Comparison of ENCODE assay signal across 15 cellular contexts in the genomic region with DNA sequence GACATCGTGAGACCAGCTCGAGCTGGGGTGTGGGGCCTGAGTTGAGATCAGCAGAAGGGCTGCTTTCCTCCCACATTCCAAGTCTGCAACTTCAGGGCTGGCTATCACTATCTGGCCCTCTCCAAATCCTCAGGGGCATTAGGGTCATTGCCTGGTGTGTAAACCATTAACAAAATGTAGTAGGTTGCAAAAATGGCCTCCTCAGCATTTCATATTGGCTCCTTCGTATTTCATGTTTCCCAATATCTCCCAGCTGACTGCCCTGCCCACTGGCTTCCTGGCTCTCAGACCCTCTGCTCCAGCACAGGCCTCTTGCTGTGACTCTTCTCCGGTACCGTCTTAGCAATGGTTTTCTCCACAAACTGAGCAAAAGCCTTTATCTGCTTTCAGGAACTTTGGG.
DNase-seq lines count a peak whose midpoint lies in the region; ATAC-seq and TF ChIP-seq lines count a peak whose summit lies in the region.
"Had no signal": no experiment of that assay in that cellular context is flagged by ENCODE, and none has a peak within 500 bp of the region (broad histone marks: within the 10 kb centered on the region; RNA-seq: fewer than 3 reads in every experiment).

No MANE protein-coding gene starts in this region.

- H3K4me3 ChIP-seq in left ventricle myocardium inferior, result no peak overlapping the region
- H3K4me3 ChIP-seq in right lobe of liver, result no peak overlapping the region
- H3K4me3 ChIP-seq in CD8-positive, alpha-beta T cell (ENCODE audit: low read depth, low read length), result no peak overlapping the region
- H3K4me3 ChIP-seq: BLaER1 had no signal

- no peaks in the 10 kb centered on the region for H3K27me3 Mint-ChIP-seq in activated T-helper 1 cell treated with anti-CD3 and anti-CD28 coated beads, Interleukin-12 subunit alpha, Interleukin-12 subunit beta, Interleukin-2, Interleukin-4 antibody, amounts not matched to agents 30 ng/mL and 10 ng/mL and 1 ng/mL, durations not matched to agents 14 hours and 24 hours and 36 hours (ENCODE audit: insufficient read depth)
- peaks cover 2% of the 10 kb centered on the region for H3K27me3 Mint-ChIP-seq in CD8-positive, alpha-beta T cell (ENCODE audit: low read depth)

- TF ChIP-seq CTCF in left ventricle myocardium inferior (IDR thresholded peaks at IDR 0.05; ENCODE audit: borderline replicate concordance), result no peak
- TF ChIP-seq CTCF in right lobe of liver (IDR thresholded peaks at IDR 0.05), result no peak
- no peak for TF ChIP-seq CTCF in CD8-positive, alpha-beta T cell (IDR thresholded peaks at IDR 0.05)

- peak overlapping the region; percentile 60 for H3K27ac ChIP-seq in left ventricle myocardium inferior (replicated peaks)
- H3K27ac ChIP-seq in right lobe of liver, result peak overlapping the region in 1 of 3 donors; percentile 42
- no peak overlapping the region for H3K27ac ChIP-seq in CD8-positive, alpha-beta T cell (ENCODE audit: low read depth, low read length)
- H3K27ac ChIP-seq: BLaER1, HL-60 had no signal

- CTCF ChIA-PET in CD8-positive, alpha-beta T cell (lab: Charles Lee), result no interaction called here

- H3K4me3 Mint-ChIP-seq in activated T-helper 1 cell treated with anti-CD3 and anti-CD28 coated beads, Interleukin-12 subunit alpha, Interleukin-12 subunit beta, Interleukin-2, Interleukin-4 antibody, amounts not matched to agents 30 ng/mL and 10 ng/mL and 1 ng/mL, durations not matched to agents 14 hours and 24 hours and 36 hours, result no peak overlapping the region
- H3K4me3 Mint-ChIP-seq in CD8-positive, alpha-beta T cell, result no peak overlapping the region

- H3K4me1 Mint-ChIP-seq in activated T-helper 1 cell treated with anti-CD3 and anti-CD28 coated beads, Interleukin-12 subunit alpha, Interleukin-12 subunit beta, Interleukin-2, Interleukin-4 antibody, amounts not matched to agents 30 ng/mL and 10 ng/mL and 1 ng/mL, durations not matched to agents 14 hours and 24 hours and 36 hours (ENCODE audit: low read depth), result peaks cover 59% of the 10 kb centered on the region
- H3K4me1 Mint-ChIP-seq in CD8-positive, alpha-beta T cell (ENCODE audit: low read depth), result peaks cover 17% of the 10 kb centered on the region

- intact Hi-C loops in Right ventricle myocardium inferior (cut with DNase I) (no loop called here), cardiac septum (cut with DNase I) (no loop called here), left ventricle myocardium inferior (cut with micrococcal nuclease) (no loop called here), right lobe of liver (cut with DNase I) (no loop called here)
- intact Hi-C loops in activated T-helper 1 cell treated with anti-CD3 and anti-CD28 coated beads, Interleukin-12 subunit alpha, Interleukin-12 subunit beta, Interleukin-2, Interleukin-4 antibody, amounts not matched to agents 30 ng/mL and 10 ng/mL and 1 ng/mL, durations not matched to agents 14 hours and 24 hours and 36 hours (cut with micrococcal nuclease), result no loop called here
- intact Hi-C loops in CD8-positive, alpha-beta T cell (cut with DNase I, micrococcal nuclease), result no loop called here

- WGBS in right lobe of liver (ENCODE audit: insufficient coverage, low coverage, low lambda C conversion rate, missing lambda C conversion rate), result 50% methylated on average over 3 of the region's 5 CpGs

- no peaks in the 10 kb centered on the region for H3K27me3 ChIP-seq in left ventricle myocardium inferior (ENCODE audit: low read depth)
- H3K27me3 ChIP-seq in right lobe of liver, result no peaks in the 10 kb centered on the region
- H3K27me3 ChIP-seq in CD8-positive, alpha-beta T cell (ENCODE audit: insufficient read depth, low read length), result no peaks in the 10 kb centered on the region
- H3K27me3 ChIP-seq: BLaER1 had no signal

- H3K36me3 Mint-ChIP-seq in activated T-helper 1 cell treated with anti-CD3 and anti-CD28 coated beads, Interleukin-12 subunit alpha, Interleukin-12 subunit beta, Interleukin-2, Interleukin-4 antibody, amounts not matched to agents 30 ng/mL and 10 ng/mL and 1 ng/mL, durations not matched to agents 14 hours and 24 hours and 36 hours (ENCODE audit: low read depth), result peaks cover 41% of the 10 kb centered on the region
- no peaks in the 10 kb centered on the region for H3K36me3 Mint-ChIP-seq in CD8-positive, alpha-beta T cell

- H3K4me1 ChIP-seq in left ventricle myocardium inferior (peaks cover 10% of the 10 kb centered on the region), right lobe of liver (peaks cover 0 to 10% (median 0%) of the 10 kb centered on the region in 4 donors)
- peaks cover 11% of the 10 kb centered on the region for H3K4me1 ChIP-seq in CD8-positive, alpha-beta T cell (ENCODE audit: insufficient read depth, low read length)

- ATAC-seq in Right ventricle myocardium inferior (peak; percentile 55), right lobe of liver (peak; percentile 35 to 78 (median 68))
- ATAC-seq in CD8-positive, alpha-beta T cell, result no peak
- ATAC-seq: HCT116 had no signal

- peak overlapping the region; percentile 24 for H3K27ac Mint-ChIP-seq in activated T-helper 1 cell treated with anti-CD3 and anti-CD28 coated beads, Interleukin-12 subunit alpha, Interleukin-12 subunit beta, Interleukin-2, Interleukin-4 antibody, amounts not matched to agents 30 ng/mL and 10 ng/mL and 1 ng/mL, durations not matched to agents 14 hours and 24 hours and 36 hours
- no peak overlapping the region for H3K27ac Mint-ChIP-seq in CD8-positive, alpha-beta T cell

- peaks cover 14% of the 10 kb centered on the region for H3K9me3 ChIP-seq in left ventricle myocardium inferior (replicated peaks)
- no peaks in the 10 kb centered on the region for H3K9me3 ChIP-seq in right lobe of liver
- no peaks in the 10 kb centered on the region for H3K9me3 ChIP-seq in CD8-positive, alpha-beta T cell (ENCODE audit: low read length)
- H3K9me3 ChIP-seq: BLaER1 had no signal

- TF ChIP-seq POLR2A in right lobe of liver (IDR thresholded peaks at IDR 0.05), result no peak

- H3K9me3 Mint-ChIP-seq in activated T-helper 1 cell treated with anti-CD3 and anti-CD28 coated beads, Interleukin-12 subunit alpha, Interleukin-12 subunit beta, Interleukin-2, Interleukin-4 antibody, amounts not matched to agents 30 ng/mL and 10 ng/mL and 1 ng/mL, durations not matched to agents 14 hours and 24 hours and 36 hours, result no peaks in the 10 kb centered on the region
- no peaks in the 10 kb centered on the region for H3K9me3 Mint-ChIP-seq in CD8-positive, alpha-beta T cell

- POLR2A ChIA-PET in CD8-positive, alpha-beta T cell (lab: Charles Lee), result interaction anchor here (0.6 kb wide), 1 partner anchor 39 kb away, joined by 3 read pairs; no protein-coding TSS in a partner anchor

- no peak for DNase-seq in Right ventricle myocardium inferior (ENCODE audit: missing footprints)
- DNase-seq in cardiac septum (ENCODE audit: low spot score), result no peak
- DNase-seq in activated T-helper 1 cell treated with anti-CD3 and anti-CD28 coated beads, Interleukin-12 subunit alpha, Interleukin-12 subunit beta, Interleukin-2, Interleukin-4 antibody, amounts not matched to agents 30 ng/mL and 10 ng/mL and 1 ng/mL, durations not matched to agents 14 hours and 24 hours and 36 hours (ENCODE audit: low spot score), result no peak
- DNase-seq in left ventricle myocardium inferior, result no peak
- no peak for DNase-seq in right lobe of liver
- DNase-seq in activated T-cell treated with anti-CD3 and anti-CD28 coated beads for 4 hours, result no peak
- no peak for DNase-seq in SW480 (ENCODE audit: low spot score)
- no peak for DNase-seq in CD8-positive, alpha-beta T cell
- DNase-seq: 8988T, AML-193, DMS53, GF-D8 had no signal

- no peaks in the 10 kb centered on the region for H3K36me3 ChIP-seq in left ventricle myocardium inferior
- H3K36me3 ChIP-seq in right lobe of liver, result no peaks in the 10 kb centered on the region
- H3K36me3 ChIP-seq in CD8-positive, alpha-beta T cell (ENCODE audit: insufficient read depth, low read length), result no peaks in the 10 kb centered on the region
- H3K36me3 ChIP-seq: BLaER1 had no signal
